In genomic region chr3:31448882-31449243, GRCh38 we compare ENCODE assay signal across 13 cellular contexts.
DNase-seq lines count a peak whose midpoint lies in the region; ATAC-seq, FAIRE-seq and TF ChIP-seq lines count a peak whose summit lies in the region.
"Had no signal": no experiment of that assay in that cellular context is flagged by ENCODE, and none has a peak within 500 bp of the region (broad histone marks: within the 10 kb centered on the region; RNA-seq: fewer than 3 reads in every experiment).

No MANE protein-coding gene starts in this region.

- H3K27ac Mint-ChIP-seq in activated CD8-positive, alpha-beta T cell treated with anti-CD3 and anti-CD28 coated beads, Interleukin-2, amount 10 ng/mL, durations not matched to agents 7 days and 5 days = peak overlapping the region; percentile 60
- H3K27ac Mint-ChIP-seq in activated CD8-positive, alpha-beta T cell treated with anti-CD3 and anti-CD28 coated beads for 36 hours = no peak overlapping the region
- H3K27ac Mint-ChIP-seq in activated T-cell treated with anti-CD3 and anti-CD28 coated beads, Interleukin-2, amount 50 U/mL, for 72 hours = no peak overlapping the region

- CTCF ChIA-PET in activated CD8-positive, alpha-beta T cell treated with anti-CD3 and anti-CD28 coated beads, Interleukin-2, amount 10 ng/mL, durations not matched to agents 7 days and 5 days (lab: Charles Lee) = interaction anchor here (1.4 to 1.8 kb wide), 2 partner anchors 10 to 72 kb away, joined by 3 to 6 read pairs; no protein-coding TSS in a partner anchor
- CTCF ChIA-PET in activated CD8-positive, alpha-beta T cell treated with anti-CD3 and anti-CD28 coated beads for 36 hours (lab: Charles Lee) = interaction anchor here (1.1 kb wide), 2 partner anchors 10 to 13 kb away, joined by 4 read pairs; no protein-coding TSS in a partner anchor
- CTCF ChIA-PET in H1 (lab: Charles Lee; ENCODE audit: partially characterized antibody) = interaction anchor here (0.7 to 2.4 kb wide), 6 partner anchors 10 to 208 kb away, joined by 3 to 7 read pairs (median 4); no protein-coding TSS in a partner anchor

- no peak overlapping the region for H4K91ac ChIP-seq in H1 (replicated peaks; ENCODE audit: insufficient read length, low read length)

- no peaks in the 10 kb centered on the region for H4K20me1 ChIP-seq in H1 (replicated peaks in 1 of 2; ENCODE audit: control insufficient read depth in 1 of 2, insufficient read depth in 2 of 2, low read length in 2 of 2)
- H4K20me1 ChIP-seq in Karpas-422 (ENCODE audit: insufficient read depth, low read depth, low read length) = no peaks in the 10 kb centered on the region

- no peaks in the 10 kb centered on the region for H3K79me1 ChIP-seq in H1 (ENCODE audit: low read depth, low read length)

- H4K5ac ChIP-seq in H1 (ENCODE audit: insufficient read length, low read depth, low read length) = no peak overlapping the region

- H3K56ac ChIP-seq in H1 (replicated peaks; ENCODE audit: insufficient read length, low read depth, low read length) = no peak overlapping the region

- H3K4me2 ChIP-seq in H1 (ENCODE audit: insufficient read depth in 1 of 2, low read depth in 2 of 2, low read length in 2 of 2) = no peak overlapping the region
- H3K4me2 ChIP-seq in Karpas-422 (ENCODE audit: low read depth, low read length, poor library complexity, severe bottlenecking) = no peak overlapping the region

- intact Hi-C loops in activated CD8-positive, alpha-beta T cell treated with anti-CD3 and anti-CD28 coated beads for 36 hours (cut with micrococcal nuclease) = no loop called here

- no peak overlapping the region for H4K8ac ChIP-seq in H1 (ENCODE audit: extremely low read depth, insufficient read depth, low read length)

- no peak for FAIRE-seq in H1 (lab: Jason Lieb, UNC)
- FAIRE-seq: astrocyte had no signal

- H3K27me3 Mint-ChIP-seq in activated CD8-positive, alpha-beta T cell treated with anti-CD3 and anti-CD28 coated beads, Interleukin-2, amount 10 ng/mL, durations not matched to agents 7 days and 5 days (ENCODE audit: low read depth) = no peaks in the 10 kb centered on the region
- H3K27me3 Mint-ChIP-seq in activated CD8-positive, alpha-beta T cell treated with anti-CD3 and anti-CD28 coated beads for 36 hours = no peaks in the 10 kb centered on the region
- H3K27me3 Mint-ChIP-seq in activated T-cell treated with anti-CD3 and anti-CD28 coated beads, Interleukin-2, amount 50 U/mL, for 72 hours (ENCODE audit: low read depth) = no peaks in the 10 kb centered on the region

- no peak overlapping the region for H3K18ac ChIP-seq in H1 (ENCODE audit: extremely low read depth, low read length)

- peaks cover 0 to 3% (median 0%) of the 10 kb centered on the region in 4 experiments; a peak in 1 of 7 replicates for H3K4me1 ChIP-seq in H1 (replicated peaks in 1 of 4; ENCODE audit: control insufficient read depth in 3 of 4, insufficient read depth in 4 of 4, low read length in 3 of 4)
- H3K4me1 ChIP-seq in Karpas-422 (ENCODE audit: low read length) = no peaks in the 10 kb centered on the region
- H3K4me1 ChIP-seq: tibial nerve had no signal

- H3K9me3 ChIP-seq in H1 (ENCODE audit: insufficient read depth in 2 of 2, low read depth in 1 of 2, low read length in 1 of 2) (no peaks in the 10 kb centered on the region), Karpas-422 (ENCODE audit: low read length) (no peaks in the 10 kb centered on the region)

- no peak for ATAC-seq in activated CD8-positive, alpha-beta T cell treated with anti-CD3 and anti-CD28 coated beads, Interleukin-2, amount 10 ng/mL, durations not matched to agents 7 days and 5 days
- ATAC-seq in activated CD8-positive, alpha-beta T cell treated with anti-CD3 and anti-CD28 coated beads for 36 hours = no peak
- peak; percentile 37 for ATAC-seq in GM21717 (IDR thresholded peaks at IDR 0.05; ENCODE audit: unreplicated experiment)
- peak; percentile 36 for ATAC-seq in HG03354 (IDR thresholded peaks at IDR 0.05; ENCODE audit: poor library complexity, severe bottlenecking, unreplicated experiment)
- no peak for ATAC-seq in activated T-cell treated with anti-CD3 and anti-CD28 coated beads, Interleukin-2, amount 50 U/mL, for 72 hours (replicated peaks in 1 of 2)

- POLR2A ChIA-PET in activated CD8-positive, alpha-beta T cell treated with anti-CD3 and anti-CD28 coated beads, Interleukin-2, amount 10 ng/mL, durations not matched to agents 7 days and 5 days (lab: Charles Lee) = no interaction called here
- POLR2A ChIA-PET in activated CD8-positive, alpha-beta T cell treated with anti-CD3 and anti-CD28 coated beads for 36 hours (lab: Charles Lee) = no interaction called here
- POLR2A ChIA-PET in H1 (lab: Charles Lee; ENCODE audit: partially characterized antibody) = interaction anchor here (1.6 kb wide), 1 partner anchor 84 kb away, joined by 9 read pairs; the partner anchor contains the start of gene STT3B

- H3K4me3 ChIP-seq in H1 (ENCODE audit: extremely low read depth in 1 of 4, insufficient read depth in 2 of 4, low read depth in 3 of 4, low read length in 4 of 4) (no peak overlapping the region), Karpas-422 (ENCODE audit: low read length) (no peak overlapping the region)
- H3K4me3 ChIP-seq: tibial nerve had no signal

- H2AK5ac ChIP-seq in H1 (ENCODE audit: low read depth, low read length) = no peak overlapping the region

- no peak overlapping the region for H3K23ac ChIP-seq in H1 (ENCODE audit: insufficient read length)

- H3K36me3 Mint-ChIP-seq in activated CD8-positive, alpha-beta T cell treated with anti-CD3 and anti-CD28 coated beads, Interleukin-2, amount 10 ng/mL, durations not matched to agents 7 days and 5 days (ENCODE audit: low read depth) = peaks cover 8% of the 10 kb centered on the region
- peaks cover 4% of the 10 kb centered on the region for H3K36me3 Mint-ChIP-seq in activated CD8-positive, alpha-beta T cell treated with anti-CD3 and anti-CD28 coated beads for 36 hours (ENCODE audit: low read depth)
- H3K36me3 Mint-ChIP-seq in activated T-cell treated with anti-CD3 and anti-CD28 coated beads, Interleukin-2, amount 50 U/mL, for 72 hours (ENCODE audit: insufficient read depth in 2 of 2) = peaks cover 7 to 8% of the 10 kb centered on the region in 2 donors

- H3K23me2 ChIP-seq in H1 (ENCODE audit: low read depth, low read length) = no peaks in the 10 kb centered on the region

- no peaks in the 10 kb centered on the region for H3K79me2 ChIP-seq in H1 (ENCODE audit: control insufficient read depth in 1 of 2, insufficient read depth in 2 of 2, low read length in 2 of 2)
- H3K79me2 ChIP-seq in Karpas-422 (ENCODE audit: low read length) = no peaks in the 10 kb centered on the region

- TF ChIP-seq POLR2A in H1 (IDR thresholded peaks at IDR 0.05; ENCODE audit: control extremely low read depth in 1 of 2, low read depth in 2 of 2, low read length in 2 of 2) = no peak

- peaks cover 14% of the 10 kb centered on the region for H3K4me1 Mint-ChIP-seq in activated CD8-positive, alpha-beta T cell treated with anti-CD3 and anti-CD28 coated beads, Interleukin-2, amount 10 ng/mL, durations not matched to agents 7 days and 5 days (ENCODE audit: low read depth)
- peaks cover 17% of the 10 kb centered on the region for H3K4me1 Mint-ChIP-seq in activated CD8-positive, alpha-beta T cell treated with anti-CD3 and anti-CD28 coated beads for 36 hours (ENCODE audit: low read depth)
- peaks cover 24% of the 10 kb centered on the region for H3K4me1 Mint-ChIP-seq in activated T-cell treated with anti-CD3 and anti-CD28 coated beads, Interleukin-2, amount 50 U/mL, for 72 hours (ENCODE audit: low read depth)

- H3K9me2 ChIP-seq in Karpas-422 (replicated peaks; ENCODE audit: insufficient read depth, low read length) = no peaks in the 10 kb centered on the region

- H3K27ac ChIP-seq in H1 (ENCODE audit: low read depth, low read length) (no peak overlapping the region), Karpas-422 (ENCODE audit: low read length) (no peak overlapping the region)
- H3K27ac ChIP-seq: tibial nerve had no signal

- 100% methylated on average over 1 of the region's 1 CpG; no CpG with 5 or more reads in 1 of the 2 experiments for WGBS in H1 (ENCODE audit: extremely low coverage in 1 of 2, insufficient coverage in 1 of 2, insufficient read length in 1 of 2, insufficient replicate concordance in 2 of 2, low coverage in 1 of 2, low lambda C conversion rate in 2 of 2, missing lambda C conversion rate in 1 of 2), 2 experiments

- H2BK15ac ChIP-seq in H1 (ENCODE audit: low read length) = no peak overlapping the region

- H2BK5ac ChIP-seq in H1 (ENCODE audit: low read depth, low read length) = no peak overlapping the region

- no peak overlapping the region for H3K4ac ChIP-seq in H1 (replicated peaks; ENCODE audit: insufficient read length, low read depth, low read length)

- peaks cover 25% of the 10 kb centered on the region for H3K9me3 Mint-ChIP-seq in activated CD8-positive, alpha-beta T cell treated with anti-CD3 and anti-CD28 coated beads, Interleukin-2, amount 10 ng/mL, durations not matched to agents 7 days and 5 days (ENCODE audit: insufficient read depth)
- H3K9me3 Mint-ChIP-seq in activated CD8-positive, alpha-beta T cell treated with anti-CD3 and anti-CD28 coated beads for 36 hours = peaks cover 8% of the 10 kb centered on the region
- peaks cover 0 to 4% of the 10 kb centered on the region in 2 donors for H3K9me3 Mint-ChIP-seq in activated T-cell treated with anti-CD3 and anti-CD28 coated beads, Interleukin-2, amount 50 U/mL, for 72 hours

- H3K27me3 ChIP-seq in H1 (replicated peaks in 1 of 4; ENCODE audit: control insufficient read depth in 3 of 4, extremely low read depth in 1 of 4, insufficient read depth in 3 of 4, low read length in 3 of 4) (no peaks in the 10 kb centered on the region), Karpas-422 (ENCODE audit: low read length) (no peaks in the 10 kb centered on the region)
- H3K27me3 ChIP-seq: tibial nerve had no signal

- TF ChIP-seq CTCF in activated CD8-positive, alpha-beta T cell treated with anti-CD3 and anti-CD28 coated beads for 36 hours (IDR thresholded peaks at IDR 0.05) = no peak
- no peak for TF ChIP-seq CTCF in H1 (IDR thresholded peaks at IDR 0.05; ENCODE audit: control extremely low read depth in 1 of 3, insufficient read depth in 1 of 3, low read depth in 1 of 3, low read length in 3 of 3)

- H3K36me3 ChIP-seq in H1 (ENCODE audit: control insufficient read depth in 2 of 4, insufficient read depth in 4 of 4, low read length in 3 of 4) (no peaks in the 10 kb centered on the region), Karpas-422 (ENCODE audit: insufficient read depth, low read length) (no peaks in the 10 kb centered on the region)
- H3K36me3 ChIP-seq: tibial nerve had no signal

- H2BK20ac ChIP-seq in H1 (ENCODE audit: low read length) = no peak overlapping the region

- H2BK120ac ChIP-seq in H1 (replicated peaks; ENCODE audit: low read depth, low read length) = no peak overlapping the region

- H2BK12ac ChIP-seq in H1 (ENCODE audit: low read depth, low read length) = no peak overlapping the region

- H3K4me3 Mint-ChIP-seq in activated CD8-positive, alpha-beta T cell treated with anti-CD3 and anti-CD28 coated beads, Interleukin-2, amount 10 ng/mL, durations not matched to agents 7 days and 5 days = no peak overlapping the region
- no peak overlapping the region for H3K4me3 Mint-ChIP-seq in activated CD8-positive, alpha-beta T cell treated with anti-CD3 and anti-CD28 coated beads for 36 hours
- H3K4me3 Mint-ChIP-seq in activated T-cell treated with anti-CD3 and anti-CD28 coated beads, Interleukin-2, amount 50 U/mL, for 72 hours = no peak overlapping the region

- DNase-seq in activated CD8-positive, alpha-beta T cell treated with anti-CD3 and anti-CD28 coated beads, Interleukin-2, amount 10 ng/mL, durations not matched to agents 7 days and 5 days = no peak
- no peak for DNase-seq in activated CD8-positive, alpha-beta T cell treated with anti-CD3 and anti-CD28 coated beads for 36 hours
- DNase-seq in H1 (ENCODE audit: low read depth in 1 of 2, low spot score in 2 of 2) = no peak
- no peak for DNase-seq in occipital lobe (lab: John Stamatoyannopoulos, UW)
- no peak for DNase-seq in Karpas-422
- DNase-seq in activated T-cell treated with anti-CD3 and anti-CD28 coated beads, Interleukin-2, amount 50 U/mL, for 72 hours = no peak
- DNase-seq: activated CD8-positive, alpha-beta memory T cell treated with anti-CD3 and anti-CD28 coated beads, Interleukin-2, amount 50 U/mL, for 48 hours; DMS79; NCI-H2081 treated with DMSO at 0.1 percent for 48 hours had no signal

- H2AFZ ChIP-seq in H1 (ENCODE audit: low read length) = peak overlapping the region; percentile 36; the same call in 1 of the 2 replicates
- H2AFZ ChIP-seq in Karpas-422 (ENCODE audit: low read length) = no peak overlapping the region

- TF ChIP-seq RAD21 in H1 (IDR thresholded peaks at IDR 0.05 in 1 of 2, conservative IDR thresholded peaks at IDR 0.05 in 1 of 2; ENCODE audit: low read depth in 2 of 2, low read length in 2 of 2) = no peak

- TF ChIP-seq EP300 in H1 (IDR thresholded peaks at IDR 0.05; ENCODE audit: borderline replicate concordance in 1 of 2, low read depth in 2 of 2, low read length in 2 of 2) = no peak

- no peak overlapping the region for H3K14ac ChIP-seq in H1 (ENCODE audit: insufficient read length)

- H3K9ac ChIP-seq in H1 (replicated peaks in 1 of 4; ENCODE audit: extremely low read depth in 1 of 4, low read depth in 3 of 4, low read length in 3 of 4) (no peak overlapping the region), Karpas-422 (ENCODE audit: low read length) (no peak overlapping the region)

Comparison
In these comparisons a context has a peak if more than half of its experiments do, and no peak if none do; other contexts are left out.
1. ATAC-seq: peak in GM21717 (single experiment) and HG03354 (single experiment); none in activated CD8-positive, alpha-beta T cell treated with anti-CD3 and anti-CD28 coated beads, Interleukin-2, amount 10 ng/mL, durations not matched to agents 7 days and 5 days (single experiment), activated CD8-positive, alpha-beta T cell treated with anti-CD3 and anti-CD28 coated beads for 36 hours (single experiment) and activated T-cell treated with anti-CD3 and anti-CD28 coated beads, Interleukin-2, amount 50 U/mL, for 72 hours (0 of 2).